Comparison of ENCODE assay signal across 8 cellular contexts in genomic region chr4:140098481-140099132, GRCh38. TPM values are rescaled to one million over a fixed set of nuclear protein-coding genes. Genes with fewer than 3 reads are reported as not detected.
DNase-seq lines count a peak whose midpoint lies in the region; ATAC-seq and TF ChIP-seq lines count a peak whose summit lies in the region.

No MANE protein-coding gene starts in this region.

- no peak for DNase-seq in stimulated activated naive CD8-positive, alpha-beta T cell treated with anti-CD3 and anti-CD28 coated beads, Interleukin-15, Interleukin-2, amounts not matched to agents 100 U/mL and 50 U/mL, for 24 hours
- DNase-seq in choroid plexus epithelial cell (ENCODE audit: low read depth) (peak; percentile 58), NCI-H2196 treated with DMSO at 0.1 percent for 48 hours (lab: John Stamatoyannopoulos, UW; ENCODE audit: unreplicated experiment) (no peak)

- peak; percentile 5 for TF ChIP-seq CTCF in choroid plexus epithelial cell (conservative IDR thresholded peaks at IDR 0.05; ENCODE audit: low read depth, low read length)

- no peak for ATAC-seq in stimulated activated naive CD8-positive, alpha-beta T cell treated with anti-CD3 and anti-CD28 coated beads, Interleukin-15, Interleukin-2, amounts not matched to agents 100 U/mL and 50 U/mL, for 24 hours
- ATAC-seq in HG03469 (IDR thresholded peaks at IDR 0.05; ENCODE audit: unreplicated experiment) (no peak), GM19463 (IDR thresholded peaks at IDR 0.05; ENCODE audit: unreplicated experiment) (no peak), GM21717 (IDR thresholded peaks at IDR 0.05; ENCODE audit: unreplicated experiment) (no peak)

- WGBS in mesodermal cell (ENCODE audit: insufficient coverage in 2 of 2), 2 experiments: 85 to 86% methylated on average over 4 of the region's 5 CpGs

- no peaks in the 10 kb centered on the region for H3K27me3 Mint-ChIP-seq in stimulated activated naive CD8-positive, alpha-beta T cell treated with anti-CD3 and anti-CD28 coated beads, Interleukin-15, Interleukin-2, amounts not matched to agents 100 ng/mL and 50 ng/mL, for 24 hours

- no peaks in the 10 kb centered on the region for H3K36me3 Mint-ChIP-seq in stimulated activated naive CD8-positive, alpha-beta T cell treated with anti-CD3 and anti-CD28 coated beads, Interleukin-15, Interleukin-2, amounts not matched to agents 100 ng/mL and 50 ng/mL, for 24 hours (ENCODE audit: low read depth)

- H3K4me1 ChIP-seq in mesodermal cell (ENCODE audit: control insufficient read depth, insufficient read depth, low read length, poor library complexity, severe bottlenecking): peaks cover 74% of the 10 kb centered on the region

- peaks cover 3% of the 10 kb centered on the region for H3K36me3 ChIP-seq in mesodermal cell (ENCODE audit: control insufficient read depth, insufficient read depth, low read length)

- H3K27ac ChIP-seq in mesodermal cell (ENCODE audit: low read depth, low read length, severe bottlenecking): peak overlapping the region; percentile 87

- H3K4me3 ChIP-seq in choroid plexus epithelial cell (ENCODE audit: low read depth, low read length): no peak overlapping the region
- H3K4me3 ChIP-seq in mesodermal cell (ENCODE audit: extremely low read depth, insufficient read depth, low read length, poor library complexity, severe bottlenecking): no peak overlapping the region

- H3K4me3 Mint-ChIP-seq in stimulated activated naive CD8-positive, alpha-beta T cell treated with anti-CD3 and anti-CD28 coated beads, Interleukin-15, Interleukin-2, amounts not matched to agents 100 ng/mL and 50 ng/mL, for 24 hours: peak overlapping the region; percentile 15

- no peaks in the 10 kb centered on the region for H3K9me3 Mint-ChIP-seq in stimulated activated naive CD8-positive, alpha-beta T cell treated with anti-CD3 and anti-CD28 coated beads, Interleukin-15, Interleukin-2, amounts not matched to agents 100 ng/mL and 50 ng/mL, for 24 hours

- H3K4me1 Mint-ChIP-seq in stimulated activated naive CD8-positive, alpha-beta T cell treated with anti-CD3 and anti-CD28 coated beads, Interleukin-15, Interleukin-2, amounts not matched to agents 100 ng/mL and 50 ng/mL, for 24 hours (ENCODE audit: low read depth): peaks cover 87% of the 10 kb centered on the region

- H3K27ac Mint-ChIP-seq in stimulated activated naive CD8-positive, alpha-beta T cell treated with anti-CD3 and anti-CD28 coated beads, Interleukin-15, Interleukin-2, amounts not matched to agents 100 ng/mL and 50 ng/mL, for 24 hours: peak overlapping the region; percentile 20

- H3K9me3 ChIP-seq in mesodermal cell (ENCODE audit: control insufficient read depth, low read length): peaks cover 12% of the 10 kb centered on the region

RNA-seq across cellular contexts. Expression of gene MAML3, which starts 55.4 kb away (rescaled TPM):
- 21.2 TPM for polyA plus RNA-seq in mesodermal cell (2013, experiment 1 of 2)
- polyA plus RNA-seq in mesodermal cell (2013, experiment 2 of 2): 21.8 TPM
